In genomic region chr12:101356794-101357193, GRCh38 we compare ENCODE assay signal across 16 cellular contexts. TPM values are rescaled to one million over a fixed set of nuclear protein-coding genes. Genes with fewer than 3 reads are reported as not detected.
DNase-seq lines count a peak whose midpoint lies in the region; ATAC-seq and TF ChIP-seq lines count a peak whose summit lies in the region.
"Had no signal": no experiment of that assay in that cellular context is flagged by ENCODE, and none has a peak within 500 bp of the region (broad histone marks: within the 10 kb centered on the region; RNA-seq: fewer than 3 reads in every experiment).

No MANE protein-coding gene starts in this region.

- no peaks in the 10 kb centered on the region for H3K27me3 Mint-ChIP-seq in CD14-positive monocyte (ENCODE audit: low read depth in 3 of 3)
- H3K27me3 Mint-ChIP-seq in dendritic cell treated with granulocyte-macrophage colony-stimulating factor and Interleukin-4, amounts not matched to agents 40 ng/mL and 50 ng/mL, for 4 days: no peaks in the 10 kb centered on the region
- H3K27me3 Mint-ChIP-seq: CD4-positive, alpha-beta T cell; CD8-positive, alpha-beta memory T cell had no signal

- peaks cover 51 to 62% of the 10 kb centered on the region in 2 donors for H3K36me3 Mint-ChIP-seq in CD14-positive monocyte
- peaks cover 58% of the 10 kb centered on the region for H3K36me3 Mint-ChIP-seq in dendritic cell treated with granulocyte-macrophage colony-stimulating factor and Interleukin-4, amounts not matched to agents 40 ng/mL and 50 ng/mL, for 4 days (ENCODE audit: low read depth)

- no peak for TF ChIP-seq CTCF in CD14-positive monocyte (IDR thresholded peaks at IDR 0.05)

- H3K27ac Mint-ChIP-seq in CD14-positive monocyte: peak overlapping the region in 6 of 7 donors; percentile 45 to 78 (median 68)
- H3K27ac Mint-ChIP-seq in dendritic cell treated with granulocyte-macrophage colony-stimulating factor and Interleukin-4, amounts not matched to agents 40 ng/mL and 50 ng/mL, for 4 days: peak overlapping the region; percentile 43
- H3K27ac Mint-ChIP-seq: CD4-positive, alpha-beta T cell; HFFc6 had no signal

- DNase-seq in CD14-positive monocyte (ENCODE audit: low spot score): no peak
- DNase-seq in CD1c-positive myeloid dendritic cell (ENCODE audit: extremely low spot score): peak; percentile 59
- peak; percentile 26 to 71 for DNase-seq in NOMO-1 (lab: John Stamatoyannopoulos, UW; ENCODE audit: unreplicated experiment in 2 of 2)
- DNase-seq in dermis blood vessel endothelial cell: no peak
- DNase-seq in NCI-H187 treated with DMSO at 0.1 percent for 48 hours (lab: John Stamatoyannopoulos, UW): no peak
- DNase-seq in DMS 273 (lab: John Stamatoyannopoulos, UW; ENCODE audit: unreplicated experiment): no peak
- DNase-seq: C1 segment of cervical spinal cord; Calu3; CD4-positive, alpha-beta T cell; CD8-positive, alpha-beta memory T cell; DMS153; DND-41; GOT3; HFFc6 had no signal

- peaks cover 13% of the 10 kb centered on the region for H3K4me1 Mint-ChIP-seq in CD14-positive monocyte
- peaks cover 14% of the 10 kb centered on the region for H3K4me1 Mint-ChIP-seq in dendritic cell treated with granulocyte-macrophage colony-stimulating factor and Interleukin-4, amounts not matched to agents 40 ng/mL and 50 ng/mL, for 4 days (ENCODE audit: low read depth)

- no peak for ATAC-seq in GM21423 (IDR thresholded peaks at IDR 0.05; ENCODE audit: unreplicated experiment)

- intact Hi-C loops in CD14-positive monocyte (cut with micrococcal nuclease): no loop called here
- intact Hi-C loops in dendritic cell treated with granulocyte-macrophage colony-stimulating factor and Interleukin-4, amounts not matched to agents 40 ng/mL and 50 ng/mL, for 4 days (cut with micrococcal nuclease): no loop called here

- H3K9me3 Mint-ChIP-seq in CD14-positive monocyte: no peaks in the 10 kb centered on the region
- H3K9me3 Mint-ChIP-seq in dendritic cell treated with granulocyte-macrophage colony-stimulating factor and Interleukin-4, amounts not matched to agents 40 ng/mL and 50 ng/mL, for 4 days: no peaks in the 10 kb centered on the region
- H3K9me3 Mint-ChIP-seq: CD4-positive, alpha-beta T cell; CD8-positive, alpha-beta memory T cell; HFFc6 had no signal

- peak overlapping the region; percentile 6 to 59 for H3K4me3 Mint-ChIP-seq in CD14-positive monocyte
- no peak overlapping the region for H3K4me3 Mint-ChIP-seq in dendritic cell treated with granulocyte-macrophage colony-stimulating factor and Interleukin-4, amounts not matched to agents 40 ng/mL and 50 ng/mL, for 4 days
- H3K4me3 Mint-ChIP-seq: CD4-positive, alpha-beta T cell; CD8-positive, alpha-beta memory T cell; HFFc6 had no signal

RNA-seq across cellular contexts. Expression of gene ARL1, which starts 50.8 kb away (rescaled TPM):
- 10 to 100 TPM; 27.3 to 34.8 TPM for polyA plus RNA-seq in CD14-positive monocyte
- total RNA-seq in dermis blood vessel endothelial cell: 105 and 138 TPM in 2 replicates

Comparison
In these comparisons a context has a peak if more than half of its experiments do, and no peak if none do; other contexts are left out.
1. DNase-seq: peak in CD1c-positive myeloid dendritic cell (single experiment) and NOMO-1 (2 of 2); none in CD14-positive monocyte (single experiment), dermis blood vessel endothelial cell (single experiment), NCI-H187 treated with DMSO at 0.1 percent for 48 hours (single experiment) and DMS 273 (single experiment).